Comparison of ENCODE assay signal across 36 cellular contexts in genomic region chr12:3563966-3564365, GRCh38.
"Had no signal": no experiment of that assay in that cellular context is flagged by ENCODE, and none has a peak within 500 bp of the region (broad histone marks: within the 10 kb centered on the region; RNA-seq: fewer than 3 reads in every experiment).

No MANE protein-coding gene starts in this region.

- H3K9me3 ChIP-seq: adrenal gland, body of pancreas, esophagus squamous epithelium, gastroesophageal sphincter, heart right ventricle had no signal

- H3K27ac Mint-ChIP-seq: activated CD4-positive, alpha-beta memory T cell treated with anti-CD3 and anti-CD28 coated beads for 36 hours; activated CD8-positive, alpha-beta memory T cell treated with anti-CD3 and anti-CD28 coated beads, Interleukin-2, amount 10 ng/mL, durations not matched to agents 7 days and 5 days; activated CD8-positive, alpha-beta T cell treated with anti-CD3 and anti-CD28 coated beads, Interleukin-2, amount 10 ng/mL, durations not matched to agents 7 days and 5 days; activated naive CD4-positive, alpha-beta T cell treated with anti-CD3 and anti-CD28 coated beads for 36 hours; activated naive CD4-positive, alpha-beta T cell treated with anti-CD3 and anti-CD28 coated beads, Interleukin-2, amount 50 U/mL, for 24 hours; activated naive CD8-positive, alpha-beta T cell treated with anti-CD3 and anti-CD28 coated beads for 36 hours; activated naive CD8-positive, alpha-beta T cell treated with anti-CD3 and anti-CD28 coated beads, Interleukin-2, amount 50 U/mL, for 24 hours; activated T-helper 1 cell treated with anti-CD3 and anti-CD28 coated beads, Interleukin-12 subunit alpha, Interleukin-12 subunit beta, Interleukin-2, Interleukin-4 antibody, amounts not matched to agents 30 ng/mL and 10 ng/mL and 1 ng/mL, durations not matched to agents 14 hours and 24 hours and 36 hours; activated T-helper 2 cell treated with anti-CD3 and anti-CD28 coated beads, Interferon-gamma antibody, Interleukin-2, Interleukin-4, amounts not matched to agents 10 μg/mL and 5 μg/mL and 100 μg/mL, durations not matched to agents 14 hours and 24 hours and 36 hours; effector memory CD8-positive, alpha-beta T cell; WTC11 had no signal

- H3K27ac ChIP-seq: adrenal gland, body of pancreas, epithelial cell of prostate, esophagus squamous epithelium, gastroesophageal sphincter, heart right ventricle, VCaP had no signal

- H3K9me3 Mint-ChIP-seq: activated CD4-positive, alpha-beta memory T cell treated with anti-CD3 and anti-CD28 coated beads for 36 hours; activated naive CD4-positive, alpha-beta T cell treated with anti-CD3 and anti-CD28 coated beads for 36 hours; activated naive CD4-positive, alpha-beta T cell treated with anti-CD3 and anti-CD28 coated beads, Interleukin-2, amount 50 U/mL, for 24 hours; activated naive CD8-positive, alpha-beta T cell treated with anti-CD3 and anti-CD28 coated beads for 36 hours; activated naive CD8-positive, alpha-beta T cell treated with anti-CD3 and anti-CD28 coated beads, Interleukin-2, amount 50 U/mL, for 24 hours; activated T-helper 1 cell treated with anti-CD3 and anti-CD28 coated beads, Interleukin-12 subunit alpha, Interleukin-12 subunit beta, Interleukin-2, Interleukin-4 antibody, amounts not matched to agents 30 ng/mL and 10 ng/mL and 1 ng/mL, durations not matched to agents 14 hours and 24 hours and 36 hours; activated T-helper 2 cell treated with anti-CD3 and anti-CD28 coated beads, Interferon-gamma antibody, Interleukin-2, Interleukin-4, amounts not matched to agents 10 μg/mL and 5 μg/mL and 100 μg/mL, durations not matched to agents 14 hours and 24 hours and 36 hours; effector memory CD8-positive, alpha-beta T cell had no signal

- H3K27me3 Mint-ChIP-seq: activated naive CD8-positive, alpha-beta T cell treated with anti-CD3 and anti-CD28 coated beads for 36 hours had no signal

- H3K4me3 Mint-ChIP-seq: activated CD4-positive, alpha-beta memory T cell treated with anti-CD3 and anti-CD28 coated beads for 36 hours; activated CD8-positive, alpha-beta memory T cell treated with anti-CD3 and anti-CD28 coated beads, Interleukin-2, amount 10 ng/mL, durations not matched to agents 7 days and 5 days; activated CD8-positive, alpha-beta T cell treated with anti-CD3 and anti-CD28 coated beads, Interleukin-2, amount 10 ng/mL, durations not matched to agents 7 days and 5 days; activated naive CD4-positive, alpha-beta T cell treated with anti-CD3 and anti-CD28 coated beads for 36 hours; activated naive CD4-positive, alpha-beta T cell treated with anti-CD3 and anti-CD28 coated beads, Interleukin-2, amount 50 U/mL, for 24 hours; activated naive CD8-positive, alpha-beta T cell treated with anti-CD3 and anti-CD28 coated beads for 36 hours; activated naive CD8-positive, alpha-beta T cell treated with anti-CD3 and anti-CD28 coated beads, Interleukin-2, amount 50 U/mL, for 24 hours; activated T-helper 1 cell treated with anti-CD3 and anti-CD28 coated beads, Interleukin-12 subunit alpha, Interleukin-12 subunit beta, Interleukin-2, Interleukin-4 antibody, amounts not matched to agents 30 ng/mL and 10 ng/mL and 1 ng/mL, durations not matched to agents 14 hours and 24 hours and 36 hours; effector memory CD8-positive, alpha-beta T cell; WTC11 had no signal

- H3K4me1 Mint-ChIP-seq: activated naive CD4-positive, alpha-beta T cell treated with anti-CD3 and anti-CD28 coated beads, Interleukin-2, amount 50 U/mL, for 24 hours; activated naive CD8-positive, alpha-beta T cell treated with anti-CD3 and anti-CD28 coated beads for 36 hours; activated naive CD8-positive, alpha-beta T cell treated with anti-CD3 and anti-CD28 coated beads, Interleukin-2, amount 50 U/mL, for 24 hours had no signal

- H3K4me3 ChIP-seq: adrenal gland, body of pancreas, esophagus squamous epithelium, gastroesophageal sphincter, heart right ventricle had no signal

- FAIRE-seq: colon, endometrium, endothelial cell of umbilical vein had no signal

- ATAC-seq: activated CD4-positive, CD25-positive, alpha-beta regulatory T cell treated with anti-CD3 and anti-CD28 coated beads, Interleukin-2, amount 50 U/mL, for 24 hours; activated CD8-positive, alpha-beta memory T cell treated with anti-CD3 and anti-CD28 coated beads, Interleukin-2, amount 10 ng/mL, durations not matched to agents 7 days and 5 days; activated CD8-positive, alpha-beta T cell treated with anti-CD3 and anti-CD28 coated beads, Interleukin-2, amount 10 ng/mL, durations not matched to agents 7 days and 5 days; activated naive CD8-positive, alpha-beta T cell treated with anti-CD3 and anti-CD28 coated beads, Interleukin-2, amount 50 U/mL, for 24 hours; body of pancreas; effector memory CD8-positive, alpha-beta T cell; gastroesophageal sphincter; heart right ventricle; WTC11 had no signal

- DNase-seq: activated CD4-positive, alpha-beta memory T cell treated with anti-CD3 and anti-CD28 coated beads for 36 hours; activated CD4-positive, alpha-beta T cell treated with anti-CD3 and anti-CD28 coated beads for 48 hours; activated CD4-positive, alpha-beta T cell treated with anti-CD3 and anti-CD28 coated beads, Interleukin-2, amount 50 U/mL, for 1 hour; activated CD8-positive, alpha-beta memory T cell treated with anti-CD3 and anti-CD28 coated beads, Interleukin-2, amount 10 ng/mL, durations not matched to agents 7 days and 5 days; activated CD8-positive, alpha-beta memory T cell treated with anti-CD3 and anti-CD28 coated beads, Interleukin-2, amount 50 U/mL, for 4 hours; activated CD8-positive, alpha-beta T cell treated with anti-CD3 and anti-CD28 coated beads, Interleukin-2, amount 10 ng/mL, durations not matched to agents 7 days and 5 days; activated gamma-delta T cell treated with Interleukin-2 at 50 U/mL for 16 hours; activated naive CD4-positive, alpha-beta T cell treated with anti-CD3 and anti-CD28 coated beads for 36 hours; activated naive CD8-positive, alpha-beta T cell treated with anti-CD3 and anti-CD28 coated beads for 36 hours; activated naive CD8-positive, alpha-beta T cell treated with anti-CD3 and anti-CD28 coated beads, Interleukin-2, amount 50 U/mL, for 24 hours; activated T-cell treated with anti-CD3 and anti-CD28 coated beads, Interleukin-2, amount 50 U/mL, for 1 hour; activated T-cell treated with anti-CD3 and anti-CD28 coated beads, Interleukin-2, amount 50 U/mL, for 48 hours; adrenal gland; amygdala; aorta; body of pancreas; caudate nucleus; cortex of kidney; dermis blood vessel endothelial cell; effector CD4-positive, alpha-beta T cell; effector memory CD8-positive, alpha-beta T cell; esophagus squamous epithelium; foreskin melanocyte; heart right ventricle; T-helper 2 cell had no signal

- H3K36me3 Mint-ChIP-seq: activated CD4-positive, alpha-beta memory T cell treated with anti-CD3 and anti-CD28 coated beads for 36 hours; activated CD8-positive, alpha-beta memory T cell treated with anti-CD3 and anti-CD28 coated beads, Interleukin-2, amount 10 ng/mL, durations not matched to agents 7 days and 5 days; activated naive CD4-positive, alpha-beta T cell treated with anti-CD3 and anti-CD28 coated beads, Interleukin-2, amount 50 U/mL, for 24 hours; activated naive CD8-positive, alpha-beta T cell treated with anti-CD3 and anti-CD28 coated beads for 36 hours; WTC11 had no signal

- H3K27me3 ChIP-seq: adrenal gland, body of pancreas had no signal

- H3K36me3 ChIP-seq: adrenal gland, esophagus squamous epithelium, gastroesophageal sphincter, heart right ventricle had no signal

- H3K4me1 ChIP-seq: adrenal gland, body of pancreas, esophagus squamous epithelium, heart right ventricle had no signal
